8 cellular contexts compared by ENCODE assay signal in the genomic region with DNA sequence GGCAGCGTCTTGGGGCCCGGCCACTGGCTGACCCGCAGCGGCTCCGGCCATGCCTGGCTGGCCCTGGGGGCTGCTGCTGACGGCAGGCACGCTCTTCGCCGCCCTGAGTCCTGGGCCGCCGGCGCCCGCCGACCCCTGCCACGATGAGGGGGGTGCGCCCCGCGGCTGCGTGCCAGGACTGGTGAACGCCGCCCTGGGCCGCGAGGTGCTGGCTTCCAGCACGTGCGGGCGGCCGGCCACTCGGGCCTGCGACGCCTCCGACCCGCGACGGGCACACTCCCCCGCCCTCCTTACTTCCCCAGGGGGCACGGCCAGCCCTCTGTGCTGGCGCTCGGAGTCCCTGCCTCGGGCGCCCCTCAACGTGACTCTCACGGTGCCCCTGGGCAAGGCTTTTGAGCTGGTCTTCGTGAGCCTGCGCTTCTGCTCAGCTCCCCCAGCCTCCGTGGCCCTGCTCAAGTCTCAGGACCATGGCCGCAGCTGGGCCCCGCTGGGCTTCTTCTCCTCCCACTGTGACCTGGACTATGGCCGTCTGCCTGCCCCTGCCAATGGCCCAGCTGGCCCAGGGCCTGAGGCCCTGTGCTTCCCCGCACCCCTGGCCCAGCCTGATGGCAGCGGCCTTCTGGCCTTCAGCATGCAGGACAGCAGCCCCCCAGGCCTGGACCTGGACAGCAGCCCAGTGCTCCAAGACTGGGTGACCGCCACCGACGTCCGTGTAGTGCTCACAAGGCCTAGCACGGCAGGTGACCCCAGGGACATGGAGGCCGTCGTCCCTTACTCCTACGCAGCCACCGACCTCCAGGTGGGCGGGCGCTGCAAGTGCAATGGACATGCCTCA. TPM values are rescaled to one million over a fixed set of nuclear protein-coding genes. Genes with fewer than 3 reads are reported as not detected.
A peak's percentile ranks its signal among the peaks of the same experiment; 100 is the strongest.
DNase-seq lines count a peak whose midpoint lies in the region; ATAC-seq, FAIRE-seq and TF ChIP-seq lines count a peak whose summit lies in the region.

No MANE protein-coding gene starts in this region.

- no peak overlapping the region for H3K27ac ChIP-seq in H1 (ENCODE audit: low read depth, low read length)
- H3K27ac ChIP-seq in neural cell (ENCODE audit: low read length), result no peak overlapping the region
- H3K27ac ChIP-seq in body of pancreas, result no peak overlapping the region

- TF ChIP-seq EP300 in H1 (IDR thresholded peaks at IDR 0.05; ENCODE audit: borderline replicate concordance in 1 of 2, low read depth in 2 of 2, low read length in 2 of 2) (no peak), neural cell (conservative IDR thresholded peaks at IDR 0.05; ENCODE audit: poor library complexity, severe bottlenecking) (no peak)

- H3F3A ChIP-seq in neural cell (ENCODE audit: insufficient read depth, low read length, poor library complexity, severe bottlenecking), result no peaks in the 10 kb centered on the region

- no peak for FAIRE-seq in H1 (lab: Jason Lieb, UNC)

- in situ Hi-C loops in GM13976 (cut with MboI; ENCODE audit: low sequenced_read_pairs, unreplicated experiment), result no loop called here

- intact Hi-C loops in Caco-2 (cut with micrococcal nuclease; ENCODE audit: unreplicated experiment) (no loop called here), body of pancreas (cut with DNase I) (no loop called here)

- H3K4me3 Mint-ChIP-seq in Caco-2 (ENCODE audit: unreplicated experiment), result peak overlapping the region; percentile 45

- no peak for ATAC-seq in body of pancreas

- H3K4me3 ChIP-seq in Caco-2 (ENCODE audit: low read depth, low read length) (peak overlapping the region; percentile 14; the same call in 1 of the 2 replicates), NB4 (ENCODE audit: low read depth, low read length) (no peak overlapping the region), H1 (ENCODE audit: extremely low read depth in 1 of 4, insufficient read depth in 2 of 4, low read depth in 3 of 4, low read length in 4 of 4) (peak overlapping the region; percentile 23 to 56 (median 28)), neural cell (ENCODE audit: low read length) (peak overlapping the region; percentile 52), body of pancreas (no peak overlapping the region)

- H2BK15ac ChIP-seq in H1 (ENCODE audit: low read length), result peak overlapping the region; percentile 48; the same call in 1 of the 2 replicates

- peak overlapping the region; percentile 16; the same call in 1 of the 2 replicates for H4K8ac ChIP-seq in H1 (ENCODE audit: extremely low read depth, insufficient read depth, low read length)

- peaks cover 10% of the 10 kb centered on the region for H3K36me3 Mint-ChIP-seq in Caco-2 (ENCODE audit: insufficient read depth, unreplicated experiment)

- H4K5ac ChIP-seq in H1 (ENCODE audit: insufficient read length, low read depth, low read length), result no peak overlapping the region

- H2AFZ ChIP-seq in H1 (ENCODE audit: low read length), result no peak overlapping the region
- no peak overlapping the region for H2AFZ ChIP-seq in neural cell (ENCODE audit: low read depth, low read length)

- H3K27me3 ChIP-seq in Caco-2 (replicated peaks; ENCODE audit: control insufficient read depth, insufficient read depth, low read length) (no peaks in the 10 kb centered on the region), H1 (replicated peaks in 1 of 4; ENCODE audit: control insufficient read depth in 3 of 4, extremely low read depth in 1 of 4, insufficient read depth in 3 of 4, low read length in 3 of 4) (peaks cover 24 to 72% (median 58%) of the 10 kb centered on the region in 4 experiments), neural cell (ENCODE audit: insufficient read depth, low read depth, low read length) (peaks cover 6% of the 10 kb centered on the region), body of pancreas (no peaks in the 10 kb centered on the region)

- 42% methylated on average over 60 of the region's 61 CpGs; no CpG with 5 or more reads in 1 of the 2 experiments for WGBS in H1 (ENCODE audit: extremely low coverage in 1 of 2, insufficient coverage in 1 of 2, insufficient read length in 1 of 2, insufficient replicate concordance in 2 of 2, low coverage in 1 of 2, low lambda C conversion rate in 2 of 2, missing lambda C conversion rate in 1 of 2), 2 experiments
- WGBS in body of pancreas, 2 donors, result 51 to 75% methylated on average over 4 to 61 of the region's 61 CpGs

- H3K18ac ChIP-seq in H1 (ENCODE audit: extremely low read depth, low read length), result peak overlapping the region; percentile 6; the same call in 1 of the 2 replicates

- peaks cover 11% of the 10 kb centered on the region for H3K4me1 Mint-ChIP-seq in Caco-2 (ENCODE audit: low read depth, unreplicated experiment)

- TF ChIP-seq RAD21 in H1 (IDR thresholded peaks at IDR 0.05 in 1 of 2, conservative IDR thresholded peaks at IDR 0.05 in 1 of 2; ENCODE audit: low read depth in 2 of 2, low read length in 2 of 2) (no peak), neural cell (conservative IDR thresholded peaks at IDR 0.05) (no peak)

- TF ChIP-seq POLR2A in NB4 (IDR thresholded peaks at IDR 0.05; ENCODE audit: extremely low read depth, insufficient read length), result peak; percentile 12
- TF ChIP-seq POLR2A in H1 (IDR thresholded peaks at IDR 0.05; ENCODE audit: control extremely low read depth in 1 of 2, low read depth in 2 of 2, low read length in 2 of 2), result no peak
- no peak for TF ChIP-seq POLR2A in body of pancreas (IDR thresholded peaks at IDR 0.05)

- H3K4me2 ChIP-seq in H1 (ENCODE audit: insufficient read depth in 1 of 2, low read depth in 2 of 2, low read length in 2 of 2) (peak overlapping the region; percentile 53 to 75), neural cell (ENCODE audit: low read length) (no peak overlapping the region)

- H3K9me3 Mint-ChIP-seq in Caco-2 (ENCODE audit: unreplicated experiment), result no peaks in the 10 kb centered on the region

- H3K27me3 Mint-ChIP-seq in Caco-2 (ENCODE audit: insufficient read depth, unreplicated experiment), result no peaks in the 10 kb centered on the region

- no peak overlapping the region for H2AK5ac ChIP-seq in H1 (ENCODE audit: low read depth, low read length)

- H3K9me2 ChIP-seq in neural cell (ENCODE audit: insufficient read depth, low read length), result no peaks in the 10 kb centered on the region

- no peak overlapping the region for H3K56ac ChIP-seq in H1 (replicated peaks; ENCODE audit: insufficient read length, low read depth, low read length)

- H3K27ac Mint-ChIP-seq in Caco-2 (ENCODE audit: unreplicated experiment), result no peak overlapping the region

- no peak overlapping the region for H3K23ac ChIP-seq in H1 (ENCODE audit: insufficient read length)

- peaks cover 2 to 17% of the 10 kb centered on the region in 2 experiments for H4K20me1 ChIP-seq in H1 (replicated peaks in 1 of 2; ENCODE audit: control insufficient read depth in 1 of 2, insufficient read depth in 2 of 2, low read length in 2 of 2)
- no peaks in the 10 kb centered on the region for H4K20me1 ChIP-seq in neural cell (ENCODE audit: insufficient read depth)

- H3K9me3 ChIP-seq in Caco-2 (no peaks in the 10 kb centered on the region), H1 (ENCODE audit: insufficient read depth in 2 of 2, low read depth in 1 of 2, low read length in 1 of 2) (no peaks in the 10 kb centered on the region), neural cell (ENCODE audit: low read length) (no peaks in the 10 kb centered on the region), body of pancreas (no peaks in the 10 kb centered on the region)

- peaks cover 31% of the 10 kb centered on the region; the same call in 1 of the 2 replicates for H3K23me2 ChIP-seq in H1 (ENCODE audit: low read depth, low read length)

- H3K9ac ChIP-seq in H1 (replicated peaks in 1 of 4; ENCODE audit: extremely low read depth in 1 of 4, low read depth in 3 of 4, low read length in 3 of 4), result no peak overlapping the region
- peak overlapping the region; percentile 49 for H3K9ac ChIP-seq in neural cell (ENCODE audit: low read length)

- peak overlapping the region; percentile 69 for H3K4ac ChIP-seq in H1 (replicated peaks; ENCODE audit: insufficient read length, low read depth, low read length)

- H3K79me2 ChIP-seq in H1 (ENCODE audit: control insufficient read depth in 1 of 2, insufficient read depth in 2 of 2, low read length in 2 of 2), result 0 out of 4 replicates have a peak, but pooled peaks cover 0 to 2% of the 10 kb centered on the region in 2 experiments
- H3K79me2 ChIP-seq in neural cell (replicated peaks; ENCODE audit: insufficient read depth, low read length), result peaks cover 5% of the 10 kb centered on the region

- peaks cover 5% of the 10 kb centered on the region; the same call in 1 of the 2 replicates for H3K79me1 ChIP-seq in H1 (ENCODE audit: low read depth, low read length)

- H2BK12ac ChIP-seq in H1 (ENCODE audit: low read depth, low read length), result peak overlapping the region; percentile 53; the same call in 1 of the 2 replicates

- POLR2A ChIA-PET in Caco-2 (lab: Charles Lee), result interaction anchor here (1.0 kb wide), 1 partner anchor 12 kb away, joined by 4 read pairs; a partner anchor contains a TSS
- POLR2A ChIA-PET in H1 (lab: Charles Lee; ENCODE audit: partially characterized antibody), result interaction anchor here (0.9 to 3.5 kb wide), 5 partner anchors 12 to 317 kb away, joined by 3 to 20 read pairs (median 6); a partner anchor contains a TSS

- peak overlapping the region; percentile 74 for H4K91ac ChIP-seq in H1 (replicated peaks; ENCODE audit: insufficient read length, low read length)

- H3K4me1 ChIP-seq in Caco-2 (peaks cover 38% of the 10 kb centered on the region), H1 (replicated peaks in 1 of 4; ENCODE audit: control insufficient read depth in 3 of 4, insufficient read depth in 4 of 4, low read length in 3 of 4) (peaks cover 0 to 46% (median 31%) of the 10 kb centered on the region in 4 experiments; a peak in 6 of 7 replicates), body of pancreas (peaks cover 73% of the 10 kb centered on the region)

- no TSS peak for BruUV-seq in Caco-2 (replicated peaks; lab: Mats Ljungman, UMichigan)

- no peak overlapping the region for H2BK120ac ChIP-seq in H1 (replicated peaks; ENCODE audit: low read depth, low read length)

- CTCF ChIA-PET in Caco-2 (lab: Charles Lee) (interaction anchor here (0.7 kb wide), 1 partner anchor 390 kb away, joined by 4 read pairs; no protein-coding TSS in a partner anchor), H1 (lab: Charles Lee; ENCODE audit: partially characterized antibody) (interaction anchor here (0.7 to 4.0 kb wide), 4 partner anchors 11 to 35 kb away, joined by 3 to 15 read pairs (median 5); a partner anchor contains a TSS)

- H3K14ac ChIP-seq in H1 (ENCODE audit: insufficient read length), result no peak overlapping the region

- no peak for TF ChIP-seq CTCF in Caco-2 (IDR thresholded peaks at IDR 0.05; ENCODE audit: insufficient read depth in 1 of 2, low read depth in 1 of 2, low read length in 1 of 2, severe bottlenecking in 1 of 2, unreplicated experiment in 1 of 2)
- no peak for TF ChIP-seq CTCF in NB4 (IDR thresholded peaks at IDR 0.05; ENCODE audit: low read depth, low read length)
- TF ChIP-seq CTCF in H1 (IDR thresholded peaks at IDR 0.05; ENCODE audit: control extremely low read depth in 1 of 3, insufficient read depth in 1 of 3, low read depth in 1 of 3, low read length in 3 of 3), result no peak
- no peak for TF ChIP-seq CTCF in neural cell (IDR thresholded peaks at IDR 0.05; ENCODE audit: poor library complexity, severe bottlenecking)
- TF ChIP-seq CTCF in body of pancreas (IDR thresholded peaks at IDR 0.05), result no peak
- no peak for TF ChIP-seq CTCF in GM13976 (IDR thresholded peaks at IDR 0.05; ENCODE audit: borderline replicate concordance, control extremely low read depth, extremely low read depth, insufficient read depth, missing control alignments)

- H3K36me3 ChIP-seq in Caco-2 (ENCODE audit: control insufficient read depth, insufficient read depth, low read length), result no peaks in the 10 kb centered on the region
- H3K36me3 ChIP-seq in H1 (ENCODE audit: control insufficient read depth in 2 of 4, insufficient read depth in 4 of 4, low read length in 3 of 4), result no peaks in the 10 kb centered on the region
- no peaks in the 10 kb centered on the region for H3K36me3 ChIP-seq in neural cell (ENCODE audit: insufficient read depth, low read length)
- no peaks in the 10 kb centered on the region for H3K36me3 ChIP-seq in body of pancreas (replicated peaks in 1 of 2; ENCODE audit: insufficient read depth in 1 of 2, low read depth in 2 of 2)

- H2BK20ac ChIP-seq in H1 (ENCODE audit: low read length), result 0 out of 2 replicates have a peak overlapping the region, but pooled peaks have one; percentile 3

- no peak for DNase-seq in Caco-2
- DNase-seq in NB4 (ENCODE audit: low read depth), result peak; percentile 71
- peak in 1 of 2 experiments; percentile 65 for DNase-seq in H1 (ENCODE audit: low read depth in 1 of 2, low spot score in 2 of 2)
- DNase-seq in RKO (ENCODE audit: low spot score), result no peak
- no peak for DNase-seq in body of pancreas
- no peak for DNase-seq in GM13976 (ENCODE audit: low spot score)
- no peak for DNase-seq in DMS114 treated with DMSO at 0.1 percent for 48 hours (lab: John Stamatoyannopoulos, UW; ENCODE audit: unreplicated experiment)

- H2BK5ac ChIP-seq in H1 (ENCODE audit: low read depth, low read length), result no peak overlapping the region

RNA-seq across cellular contexts. Expression of a gene that starts 0.8 kb away (rescaled TPM):
- 0.30 and 0.39 TPM in 2 replicates for total RNA-seq in Caco-2 (2022)
- 0.34 and 0.52 TPM in 2 replicates for total RNA-seq in H1 (2021; fragmentation: NEBNext Ultra II Directional; extraction: Animal tissue kit (Norgen Biotek cat#: 25700))
- 0.30 and 0.74 TPM in 2 replicates for polyA plus RNA-seq in H1 (2011; rRNA removed)
- polyA plus RNA-seq in H1 (2011; cell fraction: cytosol; rRNA removed), result 0.32 TPM
- polyA plus RNA-seq in H1 (2011; cell fraction: nucleus; rRNA removed), result 2.5 TPM
- 0.08 to 0.20 TPM (median 0.08 TPM) in 3 of 4 replicates, not detected in the other for polyA plus RNA-seq in H1 (2012, experiment 1 of 2)
- 0.10 TPM for polyA plus RNA-seq in H1 (2012, experiment 2 of 2)
- 0.10 TPM for polyA plus RNA-seq in H1 (2013, experiment 1 of 2)
- polyA plus RNA-seq in H1 (2013, experiment 2 of 2), result 0.15 TPM
- 0.13 and 0.46 TPM in 2 replicates for polyA minus RNA-seq in H1 (2011; rRNA and poly(A)+ RNA removed)
- polyA minus RNA-seq in H1 (2011; cell fraction: cytosol; rRNA and poly(A)+ RNA removed), result 1.1 TPM
- polyA minus RNA-seq in H1 (2011; cell fraction: nucleus; rRNA and poly(A)+ RNA removed), result 4.2 TPM
- 1.2 and 2.4 TPM in 2 replicates for polyA plus RNA-seq in neural cell
- polyA minus RNA-seq in neural cell, result 4.3 and 5.1 TPM in 2 replicates
- total RNA-seq in body of pancreas, result not detected

RNA-seq across cellular contexts. Expression of a gene that starts 3.1 kb away (rescaled TPM):
- total RNA-seq in Caco-2 (2022) (20.8 and 22.6 TPM in 2 replicates), body of pancreas (10 to 100 TPM; 18.7 to 30.0 TPM)
- total RNA-seq in H1 (2021; fragmentation: NEBNext Ultra II Directional; extraction: Animal tissue kit (Norgen Biotek cat#: 25700)), result 18.6 and 21.5 TPM in 2 replicates
- polyA plus RNA-seq in H1 (2011; rRNA removed) (8.7 and 13.3 TPM in 2 replicates), neural cell (27.1 and 30.1 TPM in 2 replicates)
- polyA plus RNA-seq in H1 (2011; cell fraction: cytosol; rRNA removed), result 9.4 TPM
- polyA plus RNA-seq in H1 (2011; cell fraction: nucleus; rRNA removed), result 22.2 TPM
- polyA plus RNA-seq in H1 (2012, experiment 1 of 2), result 7.7 to 10.3 TPM (median 9.2 TPM) in 4 replicates
- polyA plus RNA-seq in H1 (2012, experiment 2 of 2), result 4.2 TPM
- polyA plus RNA-seq in H1 (2013, experiment 1 of 2), result 7.5 TPM
- polyA plus RNA-seq in H1 (2013, experiment 2 of 2), result 7.0 TPM
- 13.1 and 14.6 TPM in 2 replicates for polyA minus RNA-seq in H1 (2011; rRNA and poly(A)+ RNA removed)
- polyA minus RNA-seq in H1 (2011; cell fraction: cytosol; rRNA and poly(A)+ RNA removed), result 15.0 TPM
- 13.0 TPM for polyA minus RNA-seq in H1 (2011; cell fraction: nucleus; rRNA and poly(A)+ RNA removed)
- 43.1 and 46.7 TPM in 2 replicates for polyA minus RNA-seq in neural cell

RNA-seq across cellular contexts. Expression of a gene that starts 12.0 kb away (rescaled TPM):
- 29.0 and 30.6 TPM in 2 replicates for total RNA-seq in Caco-2 (2022)
- 54.2 and 54.6 TPM in 2 replicates for total RNA-seq in H1 (2021; fragmentation: NEBNext Ultra II Directional; extraction: Animal tissue kit (Norgen Biotek cat#: 25700))
- 55.6 and 71.2 TPM in 2 replicates for polyA plus RNA-seq in H1 (2011; rRNA removed)
- polyA plus RNA-seq in H1 (2011; cell fraction: cytosol; rRNA removed), result 57.9 TPM
- 227 TPM for polyA plus RNA-seq in H1 (2011; cell fraction: nucleus; rRNA removed)
- 41.6 to 54.3 TPM (median 48.8 TPM) in 4 replicates for polyA plus RNA-seq in H1 (2012, experiment 1 of 2)
- polyA plus RNA-seq in H1 (2012, experiment 2 of 2), result 45.5 TPM
- polyA plus RNA-seq in H1 (2013, experiment 1 of 2), result 32.6 TPM
- polyA plus RNA-seq in H1 (2013, experiment 2 of 2), result 32.0 TPM
- polyA minus RNA-seq in H1 (2011; rRNA and poly(A)+ RNA removed), result 17.1 and 20.1 TPM in 2 replicates
- 27.2 TPM for polyA minus RNA-seq in H1 (2011; cell fraction: cytosol; rRNA and poly(A)+ RNA removed)
- polyA minus RNA-seq in H1 (2011; cell fraction: nucleus; rRNA and poly(A)+ RNA removed), result 66.0 TPM
- polyA plus RNA-seq in neural cell, result 27.6 and 31.5 TPM in 2 replicates
- 6.4 and 9.3 TPM in 2 replicates for polyA minus RNA-seq in neural cell
- not detected for total RNA-seq in body of pancreas

RNA-seq across cellular contexts. Expression of a gene that starts 41.9 kb away (rescaled TPM):
- total RNA-seq in Caco-2 (2022) (200 and 204 TPM in 2 replicates), body of pancreas (10 to 100 TPM; 33.5 to 38.9 TPM)
- 176 and 199 TPM in 2 replicates for total RNA-seq in H1 (2021; fragmentation: NEBNext Ultra II Directional; extraction: Animal tissue kit (Norgen Biotek cat#: 25700))
- polyA plus RNA-seq in H1 (2011; rRNA removed) (125 and 218 TPM in 2 replicates), neural cell (89.7 and 100 TPM in 2 replicates)
- 35.7 TPM for polyA plus RNA-seq in H1 (2011; cell fraction: cytosol; rRNA removed)
- polyA plus RNA-seq in H1 (2011; cell fraction: nucleus; rRNA removed), result 80.2 TPM
- 161 to 288 TPM (median 238 TPM) in 4 replicates for polyA plus RNA-seq in H1 (2012, experiment 1 of 2)
- polyA plus RNA-seq in H1 (2012, experiment 2 of 2), result 371 TPM
- 359 TPM for polyA plus RNA-seq in H1 (2013, experiment 1 of 2)
- 478 TPM for polyA plus RNA-seq in H1 (2013, experiment 2 of 2)
- polyA minus RNA-seq in H1 (2011; rRNA and poly(A)+ RNA removed), result 15.2 and 20.3 TPM in 2 replicates
- 225 TPM for polyA minus RNA-seq in H1 (2011; cell fraction: cytosol; rRNA and poly(A)+ RNA removed)
- polyA minus RNA-seq in H1 (2011; cell fraction: nucleus; rRNA and poly(A)+ RNA removed), result 36.2 TPM
- 42.8 and 46.3 TPM in 2 replicates for polyA minus RNA-seq in neural cell

RNA-seq across cellular contexts. Expression of a gene that starts 42.6 kb away (rescaled TPM):
- total RNA-seq in Caco-2 (2022) (48.7 and 52.4 TPM in 2 replicates), body of pancreas (1 to 10 TPM in 1 of 2 donors, under 1 TPM in 1; 0.99 to 2.3 TPM)
- 54.3 and 55.9 TPM in 2 replicates for total RNA-seq in H1 (2021; fragmentation: NEBNext Ultra II Directional; extraction: Animal tissue kit (Norgen Biotek cat#: 25700))
- polyA plus RNA-seq in H1 (2011; rRNA removed) (15.4 and 25.5 TPM in 2 replicates), neural cell (5.2 and 5.7 TPM in 2 replicates)
- 19.4 TPM for polyA plus RNA-seq in H1 (2011; cell fraction: cytosol; rRNA removed)
- polyA plus RNA-seq in H1 (2011; cell fraction: nucleus; rRNA removed), result 33.2 TPM
- 28.0 to 37.5 TPM (median 33.7 TPM) in 4 replicates for polyA plus RNA-seq in H1 (2012, experiment 1 of 2)
- 38.2 TPM for polyA plus RNA-seq in H1 (2012, experiment 2 of 2)
- polyA plus RNA-seq in H1 (2013, experiment 1 of 2), result 21.7 TPM
- 21.4 TPM for polyA plus RNA-seq in H1 (2013, experiment 2 of 2)
- polyA minus RNA-seq in H1 (2011; rRNA and poly(A)+ RNA removed), result 41.3 and 59.4 TPM in 2 replicates
- polyA minus RNA-seq in H1 (2011; cell fraction: cytosol; rRNA and poly(A)+ RNA removed), result 33.2 TPM
- 36.2 TPM for polyA minus RNA-seq in H1 (2011; cell fraction: nucleus; rRNA and poly(A)+ RNA removed)
- polyA minus RNA-seq in neural cell, result 16.6 and 21.4 TPM in 2 replicates

Comparison
In these comparisons a context has a peak if more than half of its experiments do, and no peak if none do; other contexts are left out.
1. H3K4me3 ChIP-seq: peak in Caco-2 (single experiment), H1 (4 of 4) and neural cell (single experiment); none in NB4 (single experiment) and body of pancreas (0 of 2).
2. RNA of a gene that starts 12.0 kb away (total RNA-seq): 54.2 to 54.6 TPM in H1 and 29.0 to 30.6 TPM in Caco-2; not detected in body of pancreas; every median in the first group is over 10 times any median in the second.